Comparison of ENCODE assay signal across 24 cellular contexts in the genomic region with DNA sequence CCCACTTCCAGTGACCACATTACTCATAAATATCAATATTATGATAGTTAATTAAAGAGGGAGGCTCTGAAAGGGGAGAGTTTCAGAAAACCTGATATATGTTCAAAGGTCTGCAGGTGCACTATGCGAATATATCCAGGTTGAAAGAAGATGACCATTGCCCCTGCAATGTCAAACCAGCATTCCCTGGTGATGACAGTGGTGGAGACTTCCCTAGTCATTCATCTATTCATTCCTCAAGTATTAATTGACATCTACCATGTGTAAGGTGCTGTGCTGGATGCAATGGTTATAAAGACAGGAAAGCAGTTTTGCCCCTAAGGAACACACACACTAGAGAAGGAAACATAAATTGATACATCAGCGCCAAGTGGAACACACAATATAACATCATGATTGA.
"Had no signal": no experiment of that assay in that cellular context is flagged by ENCODE, and none has a peak within 500 bp of the region (broad histone marks: within the 10 kb centered on the region; RNA-seq: fewer than 3 reads in every experiment).

No MANE protein-coding gene starts in this region.

- ATAC-seq: effector memory CD8-positive, alpha-beta T cell; esophagus mucosa; foreskin keratinocyte; gastrocnemius medialis; gastroesophageal sphincter; heart left ventricle; heart right ventricle had no signal

- H3K27ac ChIP-seq: colonic mucosa, coronary artery, dorsolateral prefrontal cortex, epithelial cell of prostate, esophagus muscularis mucosa, esophagus squamous epithelium, foreskin keratinocyte, gastrocnemius medialis, gastroesophageal sphincter, heart left ventricle, heart right ventricle had no signal

- H3K4me1 ChIP-seq: colonic mucosa, esophagus muscularis mucosa, esophagus squamous epithelium, foreskin keratinocyte, gastrocnemius medialis, gastroesophageal sphincter had no signal

- H3K27me3 ChIP-seq: colonic mucosa, dorsolateral prefrontal cortex, esophagus muscularis mucosa, esophagus squamous epithelium, foreskin keratinocyte, gastrocnemius medialis, gastroesophageal sphincter, heart left ventricle, heart right ventricle had no signal

- H3K36me3 ChIP-seq: colonic mucosa, esophagus muscularis mucosa, esophagus squamous epithelium, gastrocnemius medialis, gastroesophageal sphincter, heart left ventricle, heart right ventricle had no signal

- H3K4me3 ChIP-seq: colonic mucosa, coronary artery, dorsolateral prefrontal cortex, esophagus muscularis mucosa, esophagus squamous epithelium, gastrocnemius medialis, gastroesophageal sphincter, heart left ventricle, heart right ventricle had no signal

- DNase-seq: colonic mucosa; cortex of kidney; dermis blood vessel endothelial cell; dorsolateral prefrontal cortex; effector CD4-positive, alpha-beta T cell; effector CD8-positive, alpha-beta T cell; effector memory CD4-positive, alpha-beta T cell; effector memory CD8-positive, alpha-beta T cell; endodermal cell; erythroblast; esophagus squamous epithelium; foreskin fibroblast; foreskin keratinocyte; foreskin melanocyte; gastrocnemius medialis; glutamatergic neuron; head of caudate nucleus; heart left ventricle; heart right ventricle had no signal

- H3K9me3 ChIP-seq: colonic mucosa, esophagus muscularis mucosa, esophagus squamous epithelium, gastrocnemius medialis, gastroesophageal sphincter, heart left ventricle, heart right ventricle had no signal
